17 cellular contexts compared by ENCODE assay signal in the genomic region with DNA sequence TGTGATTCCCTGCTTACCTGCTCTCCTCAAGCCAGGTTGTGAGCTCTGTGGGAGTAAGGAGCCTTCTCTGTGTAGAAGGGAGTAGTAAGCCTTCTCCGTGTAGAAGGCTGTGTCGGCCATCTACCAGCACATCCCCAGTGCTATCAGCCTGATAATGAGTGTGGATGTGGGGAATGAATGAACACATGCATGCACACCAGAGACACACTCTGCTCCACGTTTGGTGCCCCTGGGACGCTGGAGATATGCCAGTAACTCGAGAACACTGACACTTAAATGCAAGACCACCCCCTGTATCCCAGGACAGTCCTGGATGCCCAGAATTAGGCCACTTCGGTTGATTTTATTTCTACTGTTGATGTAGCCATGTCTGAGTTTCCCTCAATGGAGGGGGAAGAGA. TPM values are rescaled to one million over a fixed set of nuclear protein-coding genes. Genes with fewer than 3 reads are reported as not detected.
DNase-seq lines count a peak whose midpoint lies in the region; ATAC-seq, FAIRE-seq and TF ChIP-seq lines count a peak whose summit lies in the region.
"Had no signal": no experiment of that assay in that cellular context is flagged by ENCODE, and none has a peak within 500 bp of the region (broad histone marks: within the 10 kb centered on the region; RNA-seq: fewer than 3 reads in every experiment).

No MANE protein-coding gene starts in this region.

- H3K18ac ChIP-seq in H1 (ENCODE audit: extremely low read depth, low read length) = 0 out of 2 replicates have a peak overlapping the region, but pooled peaks have one; percentile 1

- H4K20me1 ChIP-seq in H1 (replicated peaks in 1 of 2; ENCODE audit: control insufficient read depth in 1 of 2, insufficient read depth in 2 of 2, low read length in 2 of 2) = no peaks in the 10 kb centered on the region
- H4K20me1 ChIP-seq: BLaER1 had no signal

- POLR2A ChIA-PET in H1 (lab: Charles Lee; ENCODE audit: partially characterized antibody) = interaction anchor here (1.2 kb wide), 1 partner anchor 15 kb away, joined by 3 read pairs; no protein-coding TSS in a partner anchor

- no peaks in the 10 kb centered on the region for H3K9me3 ChIP-seq in H1 (ENCODE audit: insufficient read depth in 2 of 2, low read depth in 1 of 2, low read length in 1 of 2)
- H3K9me3 ChIP-seq: BLaER1, Caco-2 had no signal

- no peaks in the 10 kb centered on the region; the same call in 1 of the 2 replicates for H3K23me2 ChIP-seq in H1 (ENCODE audit: low read depth, low read length)

- no peaks in the 10 kb centered on the region; the same call in 1 of the 2 replicates for H3K79me1 ChIP-seq in H1 (ENCODE audit: low read depth, low read length)

- peak overlapping the region; percentile 31 for H2BK15ac ChIP-seq in H1 (ENCODE audit: low read length)

- H4K5ac ChIP-seq in H1 (ENCODE audit: insufficient read length, low read depth, low read length) = no peak overlapping the region

- 0 out of 2 replicates have a peak overlapping the region, but pooled peaks have one; percentile 22 for H2BK5ac ChIP-seq in H1 (ENCODE audit: low read depth, low read length)

- H3K9ac ChIP-seq in H1 (replicated peaks in 1 of 4; ENCODE audit: extremely low read depth in 1 of 4, low read depth in 3 of 4, low read length in 3 of 4) = no peak overlapping the region
- H3K9ac ChIP-seq: BLaER1, GM23248 had no signal

- ATAC-seq in HG03354 (IDR thresholded peaks at IDR 0.05; ENCODE audit: poor library complexity, severe bottlenecking, unreplicated experiment) = no peak

- no peak overlapping the region for H2BK12ac ChIP-seq in H1 (ENCODE audit: low read depth, low read length)

- no peak overlapping the region for H3K23ac ChIP-seq in H1 (ENCODE audit: insufficient read length)

- no peak overlapping the region for H3K4me3 ChIP-seq in H1 (ENCODE audit: extremely low read depth in 1 of 4, insufficient read depth in 2 of 4, low read depth in 3 of 4, low read length in 4 of 4)
- H3K4me3 ChIP-seq: BLaER1, GM23248 had no signal

- H2BK120ac ChIP-seq in H1 (replicated peaks; ENCODE audit: low read depth, low read length) = no peak overlapping the region

- H3K27me3 ChIP-seq in H1 (replicated peaks in 1 of 4; ENCODE audit: control insufficient read depth in 3 of 4, extremely low read depth in 1 of 4, insufficient read depth in 3 of 4, low read length in 3 of 4) = no peaks in the 10 kb centered on the region; a peak in 1 of 7 replicates
- H3K27me3 ChIP-seq: BLaER1 had no signal

- DNase-seq in GM12891 (ENCODE audit: insufficient read length, low spot score) = no peak
- DNase-seq in H1 (ENCODE audit: low read depth in 1 of 2, low spot score in 2 of 2) = peak in 1 of 2 experiments; percentile 33
- peak; percentile 26 for DNase-seq in mesenteric fat pad (ENCODE audit: low spot score)
- peak; percentile 22 for DNase-seq in ureter (ENCODE audit: low spot score)
- no peak for DNase-seq in activated CD4-positive, alpha-beta T cell treated with anti-CD3 and anti-CD28 coated beads, Interleukin-2, amount 50 U/mL, for 48 hours
- DNase-seq in activated CD4-positive, alpha-beta T cell treated with anti-CD3 and anti-CD28 coated beads for 48 hours = no peak
- DNase-seq: 8988T; AML-193; CD8-positive, alpha-beta memory T cell; DND-41; GDM1; GM23248; H7 had no signal

- H4K91ac ChIP-seq in H1 (replicated peaks; ENCODE audit: insufficient read length, low read length) = no peak overlapping the region

- CTCF ChIA-PET in H1 (lab: Charles Lee; ENCODE audit: partially characterized antibody) = interaction anchor here (0.6 to 13.9 kb wide), 6 partner anchors 10 to 217 kb away, joined by 3 to 135 read pairs (median 6); a partner anchor contains a TSS

- 83% methylated on average over 6 of the region's 6 CpGs; no CpG with 5 or more reads in 1 of the 2 experiments for WGBS in H1 (ENCODE audit: extremely low coverage in 1 of 2, insufficient coverage in 1 of 2, insufficient read length in 1 of 2, insufficient replicate concordance in 2 of 2, low coverage in 1 of 2, low lambda C conversion rate in 2 of 2, missing lambda C conversion rate in 1 of 2), 2 experiments

- peaks cover 2 to 13% (median 9%) of the 10 kb centered on the region in 4 experiments for H3K4me1 ChIP-seq in H1 (replicated peaks in 1 of 4; ENCODE audit: control insufficient read depth in 3 of 4, insufficient read depth in 4 of 4, low read length in 3 of 4)
- H3K4me1 ChIP-seq: BLaER1, Caco-2 had no signal

- H2AFZ ChIP-seq in H1 (ENCODE audit: low read length) = no peak overlapping the region
- H2AFZ ChIP-seq: GM23248 had no signal

- no peak for TF ChIP-seq CTCF in H1 (IDR thresholded peaks at IDR 0.05; ENCODE audit: control extremely low read depth in 1 of 3, insufficient read depth in 1 of 3, low read depth in 1 of 3, low read length in 3 of 3)

- H2AK5ac ChIP-seq in H1 (ENCODE audit: low read depth, low read length) = peak overlapping the region; percentile 61; the same call in 1 of the 2 replicates

- H4K8ac ChIP-seq in H1 (ENCODE audit: extremely low read depth, insufficient read depth, low read length) = no peak overlapping the region

- FAIRE-seq in GM12891 (lab: Jason Lieb, UNC) (peak; percentile 47), H1 (lab: Jason Lieb, UNC) (no peak)

- H3K56ac ChIP-seq in H1 (replicated peaks; ENCODE audit: insufficient read length, low read depth, low read length) = no peak overlapping the region

- no peak overlapping the region for H3K4me2 ChIP-seq in H1 (ENCODE audit: insufficient read depth in 1 of 2, low read depth in 2 of 2, low read length in 2 of 2)
- H3K4me2 ChIP-seq: BLaER1 had no signal

- no peak overlapping the region for H3K27ac ChIP-seq in H1 (ENCODE audit: low read depth, low read length)
- H3K27ac ChIP-seq: BLaER1, GM23248, HL-60 had no signal

- no peak overlapping the region; the same call in 1 of the 2 replicates for H2BK20ac ChIP-seq in H1 (ENCODE audit: low read length)

- no peaks in the 10 kb centered on the region for H3K36me3 ChIP-seq in H1 (ENCODE audit: control insufficient read depth in 2 of 4, insufficient read depth in 4 of 4, low read length in 3 of 4)
- H3K36me3 ChIP-seq: BLaER1 had no signal

- H3K4ac ChIP-seq in H1 (replicated peaks; ENCODE audit: insufficient read length, low read depth, low read length) = no peak overlapping the region

- H3K79me2 ChIP-seq in H1 (ENCODE audit: control insufficient read depth in 1 of 2, insufficient read depth in 2 of 2, low read length in 2 of 2) = no peaks in the 10 kb centered on the region

- TF ChIP-seq POLR2A in GM12891 (IDR thresholded peaks at IDR 0.05; ENCODE audit: low read depth, low read length) (no peak), H1 (IDR thresholded peaks at IDR 0.05; ENCODE audit: control extremely low read depth in 1 of 2, low read depth in 2 of 2, low read length in 2 of 2) (no peak)

- H3K14ac ChIP-seq in H1 (ENCODE audit: insufficient read length) = no peak overlapping the region

- TF ChIP-seq EP300 in H1 (IDR thresholded peaks at IDR 0.05; ENCODE audit: borderline replicate concordance in 1 of 2, low read depth in 2 of 2, low read length in 2 of 2) = no peak

- TF ChIP-seq RAD21 in H1 (IDR thresholded peaks at IDR 0.05 in 1 of 2, conservative IDR thresholded peaks at IDR 0.05 in 1 of 2; ENCODE audit: low read depth in 2 of 2, low read length in 2 of 2) = no peak

TF ChIP-seq in GM12891, 5 proteins besides CTCF, POLR2A, EP300 and RAD21:
- TF ChIP-seq TAF1 (IDR thresholded peaks at IDR 0.05; ENCODE audit: low read depth, low read length) (no peak), POU2F2 (IDR thresholded peaks at IDR 0.05; ENCODE audit: low read depth, low read length) (no peak)
TF ChIP-seq in GM12891: peak in this region for 0.

TF ChIP-seq in H1, 55 proteins besides CTCF, POLR2A, EP300 and RAD21:
- TF ChIP-seq, protein P1, sequence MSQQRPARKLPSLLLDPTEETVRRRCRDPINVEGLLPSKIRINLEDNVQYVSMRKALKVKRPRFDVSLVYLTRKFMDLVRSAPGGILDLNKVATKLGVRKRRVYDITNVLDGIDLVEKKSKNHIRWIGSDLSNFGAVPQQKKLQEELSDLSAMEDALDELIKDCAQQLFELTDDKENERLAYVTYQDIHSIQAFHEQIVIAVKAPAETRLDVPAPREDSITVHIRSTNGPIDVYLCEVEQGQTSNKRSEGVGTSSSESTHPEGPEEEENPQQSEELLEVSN (IDR thresholded peaks at IDR 0.05) = no peak
- no peak for TF ChIP-seq POLR2AphosphoS5 (IDR thresholded peaks at IDR 0.05; ENCODE audit: low read depth, low read length)

RNA-seq across cellular contexts. Expression of a gene that starts 21.1 kb away (rescaled TPM):
- not detected for polyA plus RNA-seq in GM12891 (2012; ENCODE audit: low read depth, missing spikeins)
- 0.09 and 0.10 TPM in 2 replicates for total RNA-seq in H1 (2021; fragmentation: NEBNext Ultra II Directional; extraction: Animal tissue kit (Norgen Biotek cat#: 25700))
- polyA plus RNA-seq in H1 (2011; rRNA removed) = 0.11 and 0.21 TPM in 2 replicates
- polyA plus RNA-seq in H1 (2011; cell fraction: cytosol; rRNA removed) = 0.13 TPM
- polyA plus RNA-seq in H1 (2011; cell fraction: nucleus; rRNA removed) = 0.11 TPM
- 0.15 to 0.23 TPM (median 0.17 TPM) in 4 replicates for polyA plus RNA-seq in H1 (2012, experiment 1 of 2)
- 0.04 TPM for polyA plus RNA-seq in H1 (2012, experiment 2 of 2)
- polyA plus RNA-seq in H1 (2013, experiment 1 of 2) = 0.04 TPM
- 0.04 TPM for polyA plus RNA-seq in H1 (2013, experiment 2 of 2)
- polyA minus RNA-seq in H1 (2011; rRNA and poly(A)+ RNA removed) = 0.25 and 0.41 TPM in 2 replicates
- polyA minus RNA-seq in H1 (2011; cell fraction: cytosol; rRNA and poly(A)+ RNA removed) = not detected
- polyA minus RNA-seq in H1 (2011; cell fraction: nucleus; rRNA and poly(A)+ RNA removed) = 0.30 TPM
- total RNA-seq in mesenteric fat pad = not detected
- not detected for total RNA-seq in ureter
- total RNA-seq: Caco-2; CD8-positive, alpha-beta memory T cell; GM23248 had no signal
- polyA plus RNA-seq: CD8-positive, alpha-beta memory T cell; GM23248 had no signal

Comparison
In these comparisons a context has a peak if more than half of its experiments do, and no peak if none do; other contexts are left out.
1. DNase-seq: peak in mesenteric fat pad (single experiment) and ureter (single experiment); none in GM12891 (single experiment), activated CD4-positive, alpha-beta T cell treated with anti-CD3 and anti-CD28 coated beads, Interleukin-2, amount 50 U/mL, for 48 hours (0 of 2) and activated CD4-positive, alpha-beta T cell treated with anti-CD3 and anti-CD28 coated beads for 48 hours (single experiment).